In the genomic region with DNA sequence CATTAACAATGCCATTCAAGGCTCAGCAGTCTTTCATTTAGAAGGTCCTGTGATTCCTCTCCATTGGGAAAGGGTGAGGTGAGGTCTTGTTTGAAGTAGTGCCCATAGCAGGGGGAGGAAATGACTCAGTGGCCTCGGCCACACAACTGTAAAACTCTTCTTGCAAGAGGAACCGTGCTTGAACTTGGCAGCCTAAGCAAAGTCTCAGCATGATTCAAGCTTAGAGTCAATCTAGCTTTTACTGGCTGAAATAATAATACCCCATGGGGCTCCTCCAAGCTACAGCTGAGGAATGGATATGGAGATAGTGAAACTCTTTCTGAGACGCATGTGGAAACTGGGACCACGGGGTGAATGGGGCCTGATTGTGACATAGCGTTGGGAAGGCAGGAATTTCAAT, we compare ENCODE assay signal across 13 cellular contexts.
A peak's percentile ranks its signal among the peaks of the same experiment; 100 is the strongest.
DNase-seq lines count a peak whose midpoint lies in the region; ATAC-seq, FAIRE-seq and TF ChIP-seq lines count a peak whose summit lies in the region.
"Had no signal": no experiment of that assay in that cellular context is flagged by ENCODE, and none has a peak within 500 bp of the region (broad histone marks: within the 10 kb centered on the region; RNA-seq: fewer than 3 reads in every experiment).

No MANE protein-coding gene starts in this region.

- peak overlapping the region; percentile 18 for H3K4me2 ChIP-seq in mammary epithelial cell (ENCODE audit: insufficient read depth, low read depth, low read length)

- no peaks in the 10 kb centered on the region for H3K36me3 ChIP-seq in MG63
- no peaks in the 10 kb centered on the region for H3K36me3 ChIP-seq in mammary epithelial cell (ENCODE audit: insufficient read depth, low read length)
- H3K36me3 ChIP-seq in esophagus muscularis mucosa = no peaks in the 10 kb centered on the region

- H3K9me3 ChIP-seq in MG63 (no peaks in the 10 kb centered on the region), mammary epithelial cell (replicated peaks; ENCODE audit: insufficient read depth, low read length) (no peaks in the 10 kb centered on the region), esophagus muscularis mucosa (no peaks in the 10 kb centered on the region)

- H3K4me1 ChIP-seq in mammary epithelial cell (ENCODE audit: insufficient read depth, low read length) (peaks cover 16% of the 10 kb centered on the region), esophagus muscularis mucosa (no peaks in the 10 kb centered on the region)

- H3K27me3 Mint-ChIP-seq in activated T-cell treated with anti-CD3 and anti-CD28 coated beads, Interleukin-2, amount 50 U/mL, for 4 hours (ENCODE audit: low read depth) = no peaks in the 10 kb centered on the region
- H3K27me3 Mint-ChIP-seq: stimulated activated memory B cell treated with anti-CD40 and anti-IgM and Interleukin-4, amounts not matched to agents 10 μg/mL and 1 μg/mL and 100 μg/mL, for 72 hours had no signal

- no peak overlapping the region for H3K27ac ChIP-seq in mammary epithelial cell (ENCODE audit: insufficient read depth, low read depth, low read length)
- no peak overlapping the region for H3K27ac ChIP-seq in esophagus muscularis mucosa (replicated peaks in 1 of 4)

- no peaks in the 10 kb centered on the region for H4K20me1 ChIP-seq in mammary epithelial cell (ENCODE audit: insufficient read depth, low read length)

- no peak overlapping the region for H3K4me3 ChIP-seq in AG09309 (ENCODE audit: control insufficient read depth, low read depth, low read length)
- H3K4me3 ChIP-seq in MG63 = no peak overlapping the region
- H3K4me3 ChIP-seq in mammary epithelial cell (replicated peaks in 1 of 3; ENCODE audit: insufficient read depth in 1 of 3, low read depth in 2 of 3, low read length in 3 of 3) = no peak overlapping the region
- H3K4me3 ChIP-seq in esophagus muscularis mucosa = no peak overlapping the region

- dilution Hi-C loops in mammary epithelial cell (cut with HindIII; ENCODE audit: low sequenced_read_pairs) = no loop called here

- 63% methylated on average over 4 of the region's 5 CpGs for WGBS in mammary epithelial cell (ENCODE audit: low coverage, missing lambda C conversion rate)
- WGBS in esophagus muscularis mucosa = 85% methylated on average over 5 of the region's 5 CpGs

- no peak overlapping the region for H3K9ac ChIP-seq in mammary epithelial cell (ENCODE audit: insufficient read depth, low read length)

- no peak for TF ChIP-seq EP300 in esophagus muscularis mucosa (IDR thresholded peaks at IDR 0.05)

- intact Hi-C loops in mammary epithelial cell (cut with micrococcal nuclease) (no loop called here), esophagus muscularis mucosa (cut with DNase I) (no loop called here)

- H3K27me3 ChIP-seq in MG63 = no peaks in the 10 kb centered on the region
- H3K27me3 ChIP-seq in mammary epithelial cell (ENCODE audit: insufficient read depth, low read length) = no peaks in the 10 kb centered on the region
- H3K27me3 ChIP-seq in esophagus muscularis mucosa = no peaks in the 10 kb centered on the region

- no peak for TF ChIP-seq POLR2A in esophagus muscularis mucosa (IDR thresholded peaks at IDR 0.05; ENCODE audit: low read depth)

- H3K36me3 Mint-ChIP-seq in activated T-cell treated with anti-CD3 and anti-CD28 coated beads, Interleukin-2, amount 50 U/mL, for 4 hours (ENCODE audit: insufficient read depth) = no peaks in the 10 kb centered on the region
- H3K36me3 Mint-ChIP-seq: stimulated activated memory B cell treated with anti-CD40 and anti-IgM and Interleukin-4, amounts not matched to agents 10 μg/mL and 1 μg/mL and 100 μg/mL, for 72 hours had no signal

- H3K4me3 Mint-ChIP-seq in activated T-cell treated with anti-CD3 and anti-CD28 coated beads, Interleukin-2, amount 50 U/mL, for 4 hours = no peak overlapping the region
- H3K4me3 Mint-ChIP-seq: stimulated activated memory B cell treated with anti-CD40 and anti-IgM and Interleukin-4, amounts not matched to agents 10 μg/mL and 1 μg/mL and 100 μg/mL, for 72 hours had no signal

- no peaks in the 10 kb centered on the region for H3K4me1 Mint-ChIP-seq in activated T-cell treated with anti-CD3 and anti-CD28 coated beads, Interleukin-2, amount 50 U/mL, for 4 hours (ENCODE audit: low read depth)
- H3K4me1 Mint-ChIP-seq: stimulated activated memory B cell treated with anti-CD40 and anti-IgM and Interleukin-4, amounts not matched to agents 10 μg/mL and 1 μg/mL and 100 μg/mL, for 72 hours had no signal

- peak; percentile 67 for DNase-seq in AG09309 (ENCODE audit: low read depth)
- DNase-seq in MG63 = peak; percentile 90
- peak; percentile 90 for DNase-seq in mammary epithelial cell
- DNase-seq in kidney tubule cell (ENCODE audit: low spot score) = peak; percentile 90
- no peak for DNase-seq in activated T-cell treated with anti-CD3 and anti-CD28 coated beads, Interleukin-2, amount 50 U/mL, for 4 hours
- no peak for DNase-seq in esophagus muscularis mucosa (ENCODE audit: extremely low spot score)
- DNase-seq in amygdala (lab: John Stamatoyannopoulos, UW) = no peak
- DNase-seq in GM19239 (ENCODE audit: insufficient read length, low spot score) = no peak
- DNase-seq: H7; NCI-H1417; NCI-H82; stimulated activated CD4-positive, alpha-beta T cell treated with anti-CD3 and anti-CD28 coated beads, Interleukin-1b, Interleukin-23, amount 100 ng/mL, for 48 hours had no signal

- no peaks in the 10 kb centered on the region for H3K9me3 Mint-ChIP-seq in activated T-cell treated with anti-CD3 and anti-CD28 coated beads, Interleukin-2, amount 50 U/mL, for 4 hours

- FAIRE-seq in GM19239 (lab: Jason Lieb, UNC) = no peak

- BruUV-seq in mammary epithelial cell (replicated peaks; lab: Mats Ljungman, UMichigan) = no TSS peak

- H3K79me2 ChIP-seq in mammary epithelial cell (ENCODE audit: insufficient read depth, low read length) = no peaks in the 10 kb centered on the region

- in situ Hi-C loops in mammary epithelial cell (cut with MboI; ENCODE audit: low sequenced_read_pairs in 2 of 2) = no loop called here

- peak overlapping the region; percentile 2 for H2AFZ ChIP-seq in mammary epithelial cell (ENCODE audit: low read depth, low read length)

- ATAC-seq in activated T-cell treated with anti-CD3 and anti-CD28 coated beads, Interleukin-2, amount 50 U/mL, for 4 hours = no peak
- ATAC-seq: stimulated activated memory B cell treated with anti-CD40 and anti-IgM and Interleukin-4, amounts not matched to agents 10 μg/mL and 1 μg/mL and 100 μg/mL, for 72 hours had no signal

- no peak for TF ChIP-seq CTCF in AG09309 (IDR thresholded peaks at IDR 0.05; ENCODE audit: control insufficient read depth, insufficient read depth, low read depth, low read length, missing control alignments)
- no peak for TF ChIP-seq CTCF in mammary epithelial cell (conservative IDR thresholded peaks at IDR 0.05 in 1 of 2, IDR thresholded peaks at IDR 0.05 in 1 of 2; ENCODE audit: extremely low read depth in 1 of 2, insufficient read depth in 1 of 2, low read depth in 1 of 2, low read length in 2 of 2)
- TF ChIP-seq CTCF in esophagus muscularis mucosa (IDR thresholded peaks at IDR 0.05) = no peak

- CTCF ChIA-PET in mammary epithelial cell (lab: Charles Lee; ENCODE audit: low non-redundant PET) = no interaction called here

Comparison
In these comparisons a context has a peak if more than half of its experiments do, and no peak if none do; other contexts are left out.
1. DNase-seq: peak in AG09309 (single experiment), MG63 (single experiment), mammary epithelial cell (single experiment) and kidney tubule cell (single experiment); none in activated T-cell treated with anti-CD3 and anti-CD28 coated beads, Interleukin-2, amount 50 U/mL, for 4 hours (single experiment), esophagus muscularis mucosa (single experiment), amygdala (0 of 56) and GM19239 (single experiment).